1 cellular context compared by ENCODE assay signal in the genomic region with DNA sequence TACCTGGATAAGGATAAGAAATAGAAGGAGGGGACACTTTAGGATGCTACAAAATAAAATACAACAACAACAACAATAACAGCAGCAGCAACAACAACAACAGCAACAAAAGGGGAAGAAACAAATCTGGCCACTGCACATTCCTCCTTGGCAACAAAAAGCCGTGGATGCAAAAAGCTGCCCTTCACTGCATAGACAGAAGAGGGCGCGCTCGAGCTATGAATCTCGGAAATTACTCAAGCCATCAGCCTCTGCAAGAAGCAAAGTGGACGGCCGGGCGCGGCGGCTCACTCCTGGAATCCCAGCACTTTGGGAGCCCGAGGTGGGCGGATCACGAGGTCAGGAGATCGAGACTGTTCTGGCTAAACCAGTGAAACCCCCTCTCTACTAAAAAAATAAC.
A peak's percentile ranks its signal among the peaks of the same experiment; 100 is the strongest.
TF ChIP-seq lines count a peak whose summit lies in the region.
"Not testable (repeated sequence)": the region's sequence is repeated elsewhere in the genome, so short reads cannot be mapped to it uniquely, and the experiment has no call there.

No MANE protein-coding gene starts in this region.

TF ChIP-seq in HepG2, 621 proteins besides CTCF, POLR2A, EP300 and RAD21 (continued from another document):
- TF ChIP-seq, protein P1, sequence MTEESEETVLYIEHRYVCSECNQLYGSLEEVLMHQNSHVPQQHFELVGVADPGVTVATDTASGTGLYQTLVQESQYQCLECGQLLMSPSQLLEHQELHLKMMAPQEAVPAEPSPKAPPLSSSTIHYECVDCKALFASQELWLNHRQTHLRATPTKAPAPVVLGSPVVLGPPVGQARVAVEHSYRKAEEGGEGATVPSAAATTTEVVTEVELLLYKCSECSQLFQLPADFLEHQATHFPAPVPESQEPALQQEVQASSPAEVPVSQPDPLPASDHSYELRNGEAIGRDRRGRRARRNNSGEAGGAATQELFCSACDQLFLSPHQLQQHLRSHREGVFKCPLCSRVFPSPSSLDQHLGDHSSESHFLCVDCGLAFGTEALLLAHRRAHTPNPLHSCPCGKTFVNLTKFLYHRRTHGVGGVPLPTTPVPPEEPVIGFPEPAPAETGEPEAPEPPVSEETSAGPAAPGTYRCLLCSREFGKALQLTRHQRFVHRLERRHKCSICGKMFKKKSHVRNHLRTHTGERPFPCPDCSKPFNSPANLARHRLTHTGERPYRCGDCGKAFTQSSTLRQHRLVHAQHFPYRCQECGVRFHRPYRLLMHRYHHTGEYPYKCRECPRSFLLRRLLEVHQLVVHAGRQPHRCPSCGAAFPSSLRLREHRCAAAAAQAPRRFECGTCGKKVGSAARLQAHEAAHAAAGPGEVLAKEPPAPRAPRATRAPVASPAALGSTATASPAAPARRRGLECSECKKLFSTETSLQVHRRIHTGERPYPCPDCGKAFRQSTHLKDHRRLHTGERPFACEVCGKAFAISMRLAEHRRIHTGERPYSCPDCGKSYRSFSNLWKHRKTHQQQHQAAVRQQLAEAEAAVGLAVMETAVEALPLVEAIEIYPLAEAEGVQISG (CRISPR knock-in tag; IDR thresholded peaks at IDR 0.05) = 0 out of 2 replicates have a peak, but pooled peaks have one; percentile 48
- TF ChIP-seq, protein P2, sequence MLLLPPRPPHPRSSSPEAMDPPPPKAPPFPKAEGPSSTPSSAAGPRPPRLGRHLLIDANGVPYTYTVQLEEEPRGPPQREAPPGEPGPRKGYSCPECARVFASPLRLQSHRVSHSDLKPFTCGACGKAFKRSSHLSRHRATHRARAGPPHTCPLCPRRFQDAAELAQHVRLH (CRISPR knock-in tag; IDR thresholded peaks at IDR 0.05; ENCODE audit: borderline replicate concordance, low read depth) = 0 out of 2 replicates have a peak, but pooled peaks have one; percentile 57
- 0 out of 2 replicates have a peak, but pooled peaks have one; percentile 61 for TF ChIP-seq SMAD3 (CRISPR knock-in tag; IDR thresholded peaks at IDR 0.05)
- TF ChIP-seq ETV5 (CRISPR knock-in tag; IDR thresholded peaks at IDR 0.05; ENCODE audit: borderline replicate concordance) = peak; percentile 37; the same call in 1 of the 2 replicates
- TF ChIP-seq FOXP1 (IDR thresholded peaks at IDR 0.05) = not testable (repeated sequence)
- TF ChIP-seq FOXP1 (CRISPR knock-in tag; IDR thresholded peaks at IDR 0.05) = peak; percentile 27; the same call in 1 of the 2 replicates
- TF ChIP-seq NFYC (CRISPR knock-in tag; IDR thresholded peaks at IDR 0.05) = peak; percentile 15; the same call in 1 of the 2 replicates
- 0 out of 2 replicates have a peak, but pooled peaks have one; percentile 26 for TF ChIP-seq KDM2A (CRISPR knock-in tag; IDR thresholded peaks at IDR 0.05; ENCODE audit: borderline replicate concordance, low read depth)
- TF ChIP-seq MIER3 (CRISPR knock-in tag; IDR thresholded peaks at IDR 0.05; ENCODE audit: borderline replicate concordance) = 0 out of 2 replicates have a peak, but pooled peaks have one; percentile 40
- TF ChIP-seq, protein P3, sequence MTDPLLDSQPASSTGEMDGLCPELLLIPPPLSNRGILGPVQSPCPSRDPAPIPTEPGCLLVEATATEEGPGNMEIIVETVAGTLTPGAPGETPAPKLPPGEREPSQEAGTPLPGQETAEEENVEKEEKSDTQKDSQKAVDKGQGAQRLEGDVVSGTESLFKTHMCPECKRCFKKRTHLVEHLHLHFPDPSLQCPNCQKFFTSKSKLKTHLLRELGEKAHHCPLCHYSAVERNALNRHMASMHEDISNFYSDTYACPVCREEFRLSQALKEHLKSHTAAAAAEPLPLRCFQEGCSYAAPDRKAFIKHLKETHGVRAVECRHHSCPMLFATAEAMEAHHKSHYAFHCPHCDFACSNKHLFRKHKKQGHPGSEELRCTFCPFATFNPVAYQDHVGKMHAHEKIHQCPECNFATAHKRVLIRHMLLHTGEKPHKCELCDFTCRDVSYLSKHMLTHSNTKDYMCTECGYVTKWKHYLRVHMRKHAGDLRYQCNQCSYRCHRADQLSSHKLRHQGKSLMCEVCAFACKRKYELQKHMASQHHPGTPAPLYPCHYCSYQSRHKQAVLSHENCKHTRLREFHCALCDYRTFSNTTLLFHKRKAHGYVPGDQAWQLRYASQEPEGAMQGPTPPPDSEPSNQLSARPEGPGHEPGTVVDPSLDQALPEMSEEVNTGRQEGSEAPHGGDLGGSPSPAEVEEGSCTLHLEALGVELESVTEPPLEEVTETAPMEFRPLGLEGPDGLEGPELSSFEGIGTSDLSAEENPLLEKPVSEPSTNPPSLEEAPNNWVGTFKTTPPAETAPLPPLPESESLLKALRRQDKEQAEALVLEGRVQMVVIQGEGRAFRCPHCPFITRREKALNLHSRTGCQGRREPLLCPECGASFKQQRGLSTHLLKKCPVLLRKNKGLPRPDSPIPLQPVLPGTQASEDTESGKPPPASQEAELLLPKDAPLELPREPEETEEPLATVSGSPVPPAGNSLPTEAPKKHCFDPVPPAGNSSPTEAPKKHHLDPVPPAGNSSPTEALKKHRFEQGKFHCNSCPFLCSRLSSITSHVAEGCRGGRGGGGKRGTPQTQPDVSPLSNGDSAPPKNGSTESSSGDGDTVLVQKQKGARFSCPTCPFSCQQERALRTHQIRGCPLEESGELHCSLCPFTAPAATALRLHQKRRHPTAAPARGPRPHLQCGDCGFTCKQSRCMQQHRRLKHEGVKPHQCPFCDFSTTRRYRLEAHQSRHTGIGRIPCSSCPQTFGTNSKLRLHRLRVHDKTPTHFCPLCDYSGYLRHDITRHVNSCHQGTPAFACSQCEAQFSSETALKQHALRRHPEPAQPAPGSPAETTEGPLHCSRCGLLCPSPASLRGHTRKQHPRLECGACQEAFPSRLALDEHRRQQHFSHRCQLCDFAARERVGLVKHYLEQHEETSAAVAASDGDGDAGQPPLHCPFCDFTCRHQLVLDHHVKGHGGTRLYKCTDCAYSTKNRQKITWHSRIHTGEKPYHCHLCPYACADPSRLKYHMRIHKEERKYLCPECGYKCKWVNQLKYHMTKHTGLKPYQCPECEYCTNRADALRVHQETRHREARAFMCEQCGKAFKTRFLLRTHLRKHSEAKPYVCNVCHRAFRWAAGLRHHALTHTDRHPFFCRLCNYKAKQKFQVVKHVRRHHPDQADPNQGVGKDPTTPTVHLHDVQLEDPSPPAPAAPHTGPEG (CRISPR knock-in tag; IDR thresholded peaks at IDR 0.05) = 0 out of 2 replicates have a peak, but pooled peaks have one; percentile 48
